1 cellular context compared by ENCODE assay signal in genomic region chr20:34676642-34677373, GRCh38.
TF ChIP-seq lines count a peak whose summit lies in the region.

Gene PIGU, minus strand, starts transcription at chr20:34677092. Its CDS starts 7 bp downstream, at chr20:34677085.

TF ChIP-seq in HepG2, 621 proteins besides CTCF, POLR2A, EP300 and RAD21 (continued from another document and continues in another):
- TF ChIP-seq NRL (CRISPR knock-in tag; IDR thresholded peaks at IDR 0.05; ENCODE audit: borderline replicate concordance) (peak; percentile 97), KLF11 (CRISPR knock-in tag; IDR thresholded peaks at IDR 0.05) (peak; percentile 43), GATAD1 (CRISPR knock-in tag; IDR thresholded peaks at IDR 0.05) (peak; percentile 98), YEATS4 (CRISPR knock-in tag; IDR thresholded peaks at IDR 0.05; ENCODE audit: borderline replicate concordance) (peak; percentile 94), ZBTB46 (CRISPR knock-in tag; IDR thresholded peaks at IDR 0.05; ENCODE audit: borderline replicate concordance) (no peak), ZFP37 (CRISPR knock-in tag; IDR thresholded peaks at IDR 0.05; ENCODE audit: borderline replicate concordance) (peak; percentile 89), ZNF44 (CRISPR knock-in tag; IDR thresholded peaks at IDR 0.05) (0 out of 2 replicates have a peak, but pooled peaks have one; percentile 65), ZNF275 (CRISPR knock-in tag; IDR thresholded peaks at IDR 0.05; ENCODE audit: borderline replicate concordance) (peak; percentile 64), ZNF850 (CRISPR knock-in tag; conservative IDR thresholded peaks at IDR 0.05) (no peak; the same call in 1 of the 2 replicates), ZNF746 (CRISPR knock-in tag; IDR thresholded peaks at IDR 0.05) (peak; percentile 86; the same call in 1 of the 2 replicates), ZNF782 (CRISPR knock-in tag; IDR thresholded peaks at IDR 0.05; ENCODE audit: borderline replicate concordance) (peak; percentile 89; the same call in 1 of the 2 replicates), ZBTB44 (CRISPR knock-in tag; IDR thresholded peaks at IDR 0.05) (no peak), HDAC2 (CRISPR knock-in tag; IDR thresholded peaks at IDR 0.05) (peak; percentile 78), ARID2 (CRISPR knock-in tag; IDR thresholded peaks at IDR 0.05; ENCODE audit: borderline replicate concordance) (no peak), ATF4 (CRISPR knock-in tag; IDR thresholded peaks at IDR 0.05) (peak in 1 of 2 experiments; percentile 77; a peak in 1 of 4 replicates), SIX4 (CRISPR knock-in tag; IDR thresholded peaks at IDR 0.05) (no peak; the same call in 1 of the 2 replicates), PHF8 (CRISPR knock-in tag; IDR thresholded peaks at IDR 0.05) (peak; percentile 99), ZBTB42 (CRISPR knock-in tag; IDR thresholded peaks at IDR 0.05) (no peak), FOXK2 (IDR thresholded peaks at IDR 0.05) (no peak), CBX1 (IDR thresholded peaks at IDR 0.05; ENCODE audit: low read depth) (peak; percentile 86), SALL2 (CRISPR knock-in tag; IDR thresholded peaks at IDR 0.05) (peak; percentile 96), BCL3 (CRISPR knock-in tag; IDR thresholded peaks at IDR 0.05) (no peak; the same call in 1 of the 2 replicates), ARNT2 (CRISPR knock-in tag; IDR thresholded peaks at IDR 0.05; ENCODE audit: low read depth) (peak; percentile 71; the same call in 1 of the 2 replicates), MXD3 (CRISPR knock-in tag; IDR thresholded peaks at IDR 0.05) (peak; percentile 98), ERF (CRISPR knock-in tag; IDR thresholded peaks at IDR 0.05) (peak; percentile 89), HIC2 (CRISPR knock-in tag; IDR thresholded peaks at IDR 0.05; ENCODE audit: low read depth) (peak; percentile 36; the same call in 1 of the 2 replicates), HOXD1 (CRISPR knock-in tag; IDR thresholded peaks at IDR 0.05) (peak; percentile 86; the same call in 1 of the 2 replicates), ATRX (CRISPR knock-in tag; IDR thresholded peaks at IDR 0.05; ENCODE audit: borderline replicate concordance) (no peak), ZNF17 (CRISPR knock-in tag; IDR thresholded peaks at IDR 0.05) (no peak), ZNF552 (CRISPR knock-in tag; IDR thresholded peaks at IDR 0.05; ENCODE audit: borderline replicate concordance) (peak; percentile 95), TBP (CRISPR knock-in tag; IDR thresholded peaks at IDR 0.05) (peak; percentile 87; the same call in 1 of the 2 replicates), ZNF124 (CRISPR knock-in tag; IDR thresholded peaks at IDR 0.05) (0 out of 2 replicates have a peak, but pooled peaks have one; percentile 93), ZNF598 (CRISPR knock-in tag; IDR thresholded peaks at IDR 0.05; ENCODE audit: borderline replicate concordance) (no peak; the same call in 1 of the 2 replicates), ZHX2 (IDR thresholded peaks at IDR 0.05; ENCODE audit: low read depth) (peak; percentile 94), ZHX2 (CRISPR knock-in tag; IDR thresholded peaks at IDR 0.05; ENCODE audit: borderline replicate concordance) (no peak), PBX2 (CRISPR knock-in tag; IDR thresholded peaks at IDR 0.05) (no peak), ZNF83 (CRISPR knock-in tag; IDR thresholded peaks at IDR 0.05; ENCODE audit: borderline replicate concordance) (no peak), ZNF790 (CRISPR knock-in tag; IDR thresholded peaks at IDR 0.05; ENCODE audit: borderline replicate concordance) (peak; percentile 98), IKZF5 (CRISPR knock-in tag; IDR thresholded peaks at IDR 0.05) (peak; percentile 91), FOSL2 (CRISPR knock-in tag; IDR thresholded peaks at IDR 0.05) (peak; percentile 67; the same call in 1 of the 2 replicates), EEA1 (CRISPR knock-in tag; IDR thresholded peaks at IDR 0.05; ENCODE audit: borderline replicate concordance) (peak; percentile 97), GPBP1L1 (CRISPR knock-in tag; IDR thresholded peaks at IDR 0.05) (no peak), HMG20A (CRISPR knock-in tag; IDR thresholded peaks at IDR 0.05; ENCODE audit: borderline replicate concordance) (no peak), HIVEP1 (CRISPR knock-in tag; IDR thresholded peaks at IDR 0.05) (no peak), STAG1 (CRISPR knock-in tag; IDR thresholded peaks at IDR 0.05) (peak; percentile 51), NKX3-1 (CRISPR knock-in tag; IDR thresholded peaks at IDR 0.05) (peak; percentile 60; the same call in 1 of the 2 replicates)
